ENCODE assay signal across 18 cellular contexts in the genomic region with DNA sequence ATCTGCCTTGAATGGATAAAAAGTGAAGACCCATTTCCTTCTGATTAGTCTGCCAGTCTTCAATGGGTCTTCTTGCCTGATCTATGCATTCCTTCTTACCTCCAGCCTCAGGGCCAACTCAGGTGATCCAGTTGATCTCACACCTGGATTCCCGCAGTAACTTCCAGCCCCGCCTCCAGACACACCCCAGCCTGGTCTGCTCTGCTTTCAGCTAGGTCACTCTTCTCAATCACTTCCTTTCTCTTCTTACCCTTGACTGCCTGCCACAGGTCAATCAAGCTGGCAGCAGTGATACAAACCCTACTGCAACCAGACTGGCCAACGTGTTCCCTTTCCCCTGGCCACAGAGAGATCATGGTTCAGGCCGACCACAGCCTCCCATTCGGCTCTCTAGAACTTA.
"Had no signal": no experiment of that assay in that cellular context is flagged by ENCODE, and none has a peak within 500 bp of the region (broad histone marks: within the 10 kb centered on the region; RNA-seq: fewer than 3 reads in every experiment).

No MANE protein-coding gene starts in this region.

- H3K36me3 ChIP-seq: neutrophil, transverse colon had no signal

- H3K4me1 ChIP-seq: foreskin keratinocyte, transverse colon had no signal

- H3K36me3 Mint-ChIP-seq: naive thymus-derived CD4-positive, alpha-beta T cell; stimulated activated naive B cell treated with anti-CD40 and anti-IgM and Interleukin-4, amounts not matched to agents 10 μg/mL and 1 μg/mL and 100 μg/mL, for 72 hours had no signal

- H3K9me3 ChIP-seq: neutrophil, testis, transverse colon had no signal

- H3K27ac Mint-ChIP-seq: dendritic cell treated with granulocyte-macrophage colony-stimulating factor and Interleukin-4, amounts not matched to agents 40 ng/mL and 50 ng/mL, for 4 days; effector memory CD8-positive, alpha-beta T cell; naive thymus-derived CD4-positive, alpha-beta T cell; nephron progenitor cell; stimulated activated naive B cell treated with anti-CD40 and anti-IgM and Interleukin-4, amounts not matched to agents 10 μg/mL and 1 μg/mL and 100 μg/mL, for 72 hours; stimulated activated naive CD8-positive, alpha-beta T cell treated with anti-CD3 and anti-CD28 coated beads, Interleukin-15, amount 100 ng/mL, for 72 hours had no signal

- ATAC-seq: effector memory CD8-positive, alpha-beta T cell; foreskin keratinocyte; left colon; left ventricle myocardium superior; naive thymus-derived CD4-positive, alpha-beta T cell; sciatic nerve; stimulated activated naive B cell treated with anti-CD40 and anti-IgM and Interleukin-4, amounts not matched to agents 10 μg/mL and 1 μg/mL and 100 μg/mL, for 72 hours; stimulated activated naive CD8-positive, alpha-beta T cell treated with anti-CD3 and anti-CD28 coated beads, Interleukin-15, amount 100 ng/mL, for 72 hours had no signal

- DNase-seq: effector memory CD8-positive, alpha-beta T cell; erythroblast; foreskin keratinocyte; left colon; left ventricle myocardium superior; naive thymus-derived CD4-positive, alpha-beta T cell; nephron progenitor cell; posterior cingulate gyrus; stimulated activated CD4-positive, alpha-beta T cell treated with anti-CD3 and anti-CD28 coated beads, Interleukin-2, amount 100 ng/mL, for 24 hours; stimulated activated CD4-positive, alpha-beta T cell treated with anti-CD3 and anti-CD28 coated beads, Interleukin-4, amount 100 ng/mL, for 4 hours; stimulated activated naive B cell treated with anti-CD40 and anti-IgM and Interleukin-4, amounts not matched to agents 10 μg/mL and 1 μg/mL and 100 μg/mL, for 72 hours; stimulated activated naive CD8-positive, alpha-beta T cell treated with anti-CD3 and anti-CD28 coated beads, Interleukin-15, amount 100 ng/mL, for 72 hours; testis; transverse colon had no signal

- H3K27ac ChIP-seq: foreskin keratinocyte, neutrophil, testis, transverse colon had no signal

- H3K27me3 ChIP-seq: foreskin keratinocyte, neutrophil, testis, transverse colon had no signal

- H3K4me3 Mint-ChIP-seq: dendritic cell treated with granulocyte-macrophage colony-stimulating factor and Interleukin-4, amounts not matched to agents 40 ng/mL and 50 ng/mL, for 4 days; effector memory CD8-positive, alpha-beta T cell; naive thymus-derived CD4-positive, alpha-beta T cell; nephron progenitor cell; stimulated activated naive B cell treated with anti-CD40 and anti-IgM and Interleukin-4, amounts not matched to agents 10 μg/mL and 1 μg/mL and 100 μg/mL, for 72 hours; stimulated activated naive CD8-positive, alpha-beta T cell treated with anti-CD3 and anti-CD28 coated beads, Interleukin-15, amount 100 ng/mL, for 72 hours had no signal

- H3K4me3 ChIP-seq: lung, testis, transverse colon had no signal

- H3K9me3 Mint-ChIP-seq: dendritic cell treated with granulocyte-macrophage colony-stimulating factor and Interleukin-4, amounts not matched to agents 40 ng/mL and 50 ng/mL, for 4 days; stimulated activated naive B cell treated with anti-CD40 and anti-IgM and Interleukin-4, amounts not matched to agents 10 μg/mL and 1 μg/mL and 100 μg/mL, for 72 hours; stimulated activated naive CD8-positive, alpha-beta T cell treated with anti-CD3 and anti-CD28 coated beads, Interleukin-15, amount 100 ng/mL, for 72 hours had no signal

- H3K4me1 Mint-ChIP-seq: naive thymus-derived CD4-positive, alpha-beta T cell; stimulated activated naive B cell treated with anti-CD40 and anti-IgM and Interleukin-4, amounts not matched to agents 10 μg/mL and 1 μg/mL and 100 μg/mL, for 72 hours; stimulated activated naive CD8-positive, alpha-beta T cell treated with anti-CD3 and anti-CD28 coated beads, Interleukin-15, amount 100 ng/mL, for 72 hours had no signal
